ENCODE assay signal across 16 cellular contexts in genomic region chrX:1589356-1590130, GRCh38. TPM values are rescaled to one million over a fixed set of nuclear protein-coding genes. Genes with fewer than 3 reads are reported as not detected.
A peak's percentile ranks its signal among the peaks of the same experiment; 100 is the strongest.
DNase-seq lines count a peak whose midpoint lies in the region; ATAC-seq, FAIRE-seq and TF ChIP-seq lines count a peak whose summit lies in the region.
"Had no signal": no experiment of that assay in that cellular context is flagged by ENCODE, and none has a peak within 500 bp of the region (broad histone marks: within the 10 kb centered on the region; RNA-seq: fewer than 3 reads in every experiment).

No MANE protein-coding gene starts in this region.

- TF ChIP-seq CTCF in thyroid gland (IDR thresholded peaks at IDR 0.05) = no peak
- TF ChIP-seq CTCF in mucosa of descending colon (IDR thresholded peaks at IDR 0.05) = no peak

- no peaks in the 10 kb centered on the region for H3K27me3 ChIP-seq in CD8-positive, alpha-beta memory T cell (ENCODE audit: insufficient read depth, low read length, poor library complexity, severe bottlenecking)
- H3K27me3 ChIP-seq in mesendoderm (ENCODE audit: insufficient read depth, low read length, poor library complexity) (no peaks in the 10 kb centered on the region), thyroid gland (no peaks in the 10 kb centered on the region)
- H3K27me3 ChIP-seq: tibial artery had no signal

- peaks cover 0 to 23% (median 0%) of the 10 kb centered on the region in 3 donors for H3K36me3 Mint-ChIP-seq in CD8-positive, alpha-beta memory T cell
- peaks cover 15% of the 10 kb centered on the region for H3K36me3 Mint-ChIP-seq in activated CD8-positive, alpha-beta memory T cell treated with anti-CD3 and anti-CD28 coated beads, Interleukin-2, amount 10 ng/mL, durations not matched to agents 7 days and 5 days
- H3K36me3 Mint-ChIP-seq: natural killer cell had no signal

- H3K23ac ChIP-seq in mesendoderm (ENCODE audit: low read length) = no peak overlapping the region

- H3K4me1 ChIP-seq in CD8-positive, alpha-beta memory T cell (ENCODE audit: insufficient read depth, low read length) = peaks cover 23% of the 10 kb centered on the region
- no peaks in the 10 kb centered on the region for H3K4me1 ChIP-seq in mesendoderm (ENCODE audit: control insufficient read depth, low read depth, low read length)
- H3K4me1 ChIP-seq in thyroid gland = peaks cover 4 to 10% of the 10 kb centered on the region in 2 donors
- peaks cover 7% of the 10 kb centered on the region for H3K4me1 ChIP-seq in mucosa of descending colon (ENCODE audit: low read depth)

- no peak overlapping the region for H3K27ac ChIP-seq in CD8-positive, alpha-beta memory T cell (ENCODE audit: low read depth, low read length)
- H3K27ac ChIP-seq in mesendoderm (ENCODE audit: low read depth, low read length) = no peak overlapping the region
- H3K27ac ChIP-seq in thyroid gland = no peak overlapping the region
- H3K27ac ChIP-seq: tibial artery had no signal

- H2AK5ac ChIP-seq in mesendoderm (ENCODE audit: low read length) = no peak overlapping the region

- no peak overlapping the region for H3K18ac ChIP-seq in mesendoderm (ENCODE audit: low read length)

- H2BK120ac ChIP-seq in mesendoderm (ENCODE audit: low read depth, low read length) = no peak overlapping the region

- H3K4me1 Mint-ChIP-seq in CD8-positive, alpha-beta memory T cell = peaks cover 18 to 36% (median 24%) of the 10 kb centered on the region in 3 donors
- H3K4me1 Mint-ChIP-seq in activated CD8-positive, alpha-beta memory T cell treated with anti-CD3 and anti-CD28 coated beads, Interleukin-2, amount 10 ng/mL, durations not matched to agents 7 days and 5 days = peaks cover 27% of the 10 kb centered on the region

- no peak overlapping the region for H4K5ac ChIP-seq in mesendoderm (ENCODE audit: low read length)

- no peak overlapping the region for H3K9ac ChIP-seq in mesendoderm (ENCODE audit: low read length)

- DNase-seq in CD8-positive, alpha-beta memory T cell = no peak
- DNase-seq in GM19239 (ENCODE audit: insufficient read length, low spot score) = no peak
- peak; percentile 41 for DNase-seq in activated CD8-positive, alpha-beta memory T cell treated with anti-CD3 and anti-CD28 coated beads, Interleukin-2, amount 10 ng/mL, durations not matched to agents 7 days and 5 days
- DNase-seq in mesendoderm = peak; percentile 22
- DNase-seq in thyroid gland = no peak
- DNase-seq in NCI-H82 (lab: John Stamatoyannopoulos, UW) = no peak
- no peak for DNase-seq in mucosa of descending colon
- DNase-seq: dermis blood vessel endothelial cell, natural killer cell, NCI-H1105, NCI-H524, SIG-M5, tibial artery had no signal

- no peak overlapping the region for H2BK15ac ChIP-seq in mesendoderm (replicated peaks; ENCODE audit: low read depth)

- no CpG with 5 or more reads among the region's 12 CpGs for WGBS in mesendoderm (ENCODE audit: extremely low coverage, insufficient coverage, low lambda C conversion rate)
- 88 to 90% methylated on average over 12 of the region's 12 CpGs for WGBS in thyroid gland, 2 donors

- H3K79me2 ChIP-seq in mesendoderm (ENCODE audit: control insufficient read depth, insufficient read depth, low read length) = peaks cover 27% of the 10 kb centered on the region

- FAIRE-seq in GM19239 (lab: Jason Lieb, UNC) = peak; percentile 40
- FAIRE-seq: islet of Langerhans had no signal

- no peak overlapping the region for H3K4ac ChIP-seq in mesendoderm (ENCODE audit: low read depth, low read length)

- H3K79me1 ChIP-seq in mesendoderm (ENCODE audit: low read length) = peaks cover 8% of the 10 kb centered on the region

- H3K36me3 ChIP-seq in CD8-positive, alpha-beta memory T cell (ENCODE audit: insufficient read depth, low read length) = peaks cover 10% of the 10 kb centered on the region
- peaks cover 3% of the 10 kb centered on the region for H3K36me3 ChIP-seq in mesendoderm (ENCODE audit: control insufficient read depth, insufficient read depth, low read length)
- peaks cover 11% of the 10 kb centered on the region in 2 donors for H3K36me3 ChIP-seq in thyroid gland
- H3K36me3 ChIP-seq in mucosa of descending colon (ENCODE audit: low read depth) = peaks cover under 1% of the 10 kb centered on the region

- no peak overlapping the region for H2BK5ac ChIP-seq in mesendoderm (ENCODE audit: low read length)

- no peak overlapping the region for H3K56ac ChIP-seq in mesendoderm (ENCODE audit: low read length)

- H3K9me3 Mint-ChIP-seq in CD8-positive, alpha-beta memory T cell = no peaks in the 10 kb centered on the region
- H3K9me3 Mint-ChIP-seq in activated CD8-positive, alpha-beta memory T cell treated with anti-CD3 and anti-CD28 coated beads, Interleukin-2, amount 10 ng/mL, durations not matched to agents 7 days and 5 days (ENCODE audit: low read depth) = no peaks in the 10 kb centered on the region
- H3K9me3 Mint-ChIP-seq: natural killer cell had no signal

- no peak overlapping the region for H3K4me3 ChIP-seq in CD8-positive, alpha-beta memory T cell (ENCODE audit: low read length)
- no peak overlapping the region for H3K4me3 ChIP-seq in mesendoderm (ENCODE audit: low read length)
- H3K4me3 ChIP-seq in thyroid gland (replicated peaks in 1 of 3) = no peak overlapping the region
- no peak overlapping the region for H3K4me3 ChIP-seq in mucosa of descending colon
- H3K4me3 ChIP-seq: tibial artery had no signal

- H3K27me3 Mint-ChIP-seq in CD8-positive, alpha-beta memory T cell = peaks cover 0 to 3% of the 10 kb centered on the region in 2 donors
- H3K27me3 Mint-ChIP-seq in activated CD8-positive, alpha-beta memory T cell treated with anti-CD3 and anti-CD28 coated beads, Interleukin-2, amount 10 ng/mL, durations not matched to agents 7 days and 5 days = no peaks in the 10 kb centered on the region

- CTCF ChIA-PET in CD8-positive, alpha-beta memory T cell (lab: Charles Lee) = no interaction called here
- CTCF ChIA-PET in activated CD8-positive, alpha-beta memory T cell treated with anti-CD3 and anti-CD28 coated beads, Interleukin-2, amount 10 ng/mL, durations not matched to agents 7 days and 5 days (lab: Charles Lee) = no interaction called here

- peak overlapping the region in 6 of 8 donors; percentile 25 to 86 (median 63) for H3K27ac Mint-ChIP-seq in CD8-positive, alpha-beta memory T cell
- peak overlapping the region; percentile 20 for H3K27ac Mint-ChIP-seq in activated CD8-positive, alpha-beta memory T cell treated with anti-CD3 and anti-CD28 coated beads, Interleukin-2, amount 10 ng/mL, durations not matched to agents 7 days and 5 days

- H4K8ac ChIP-seq in mesendoderm (ENCODE audit: low read depth, low read length) = no peak overlapping the region

- H3K4me2 ChIP-seq in mesendoderm (ENCODE audit: low read length) = no peak overlapping the region

- peak overlapping the region in 1 of 7 donors; percentile 64 for H3K4me3 Mint-ChIP-seq in CD8-positive, alpha-beta memory T cell
- H3K4me3 Mint-ChIP-seq in activated CD8-positive, alpha-beta memory T cell treated with anti-CD3 and anti-CD28 coated beads, Interleukin-2, amount 10 ng/mL, durations not matched to agents 7 days and 5 days = no peak overlapping the region
- H3K4me3 Mint-ChIP-seq: natural killer cell had no signal

- no peaks in the 10 kb centered on the region for H3K9me3 ChIP-seq in CD8-positive, alpha-beta memory T cell (ENCODE audit: low read length)
- H3K9me3 ChIP-seq in thyroid gland = no peaks in the 10 kb centered on the region
- H3K9me3 ChIP-seq in mucosa of descending colon = no peaks in the 10 kb centered on the region
- H3K9me3 ChIP-seq: tibial artery had no signal

- TF ChIP-seq POLR2A in thyroid gland (IDR thresholded peaks at IDR 0.05) = no peak

- intact Hi-C loops in thyroid gland (cut with DNase I) (loop anchor here (10.0 kb wide), 1 partner anchor 195 kb away; the partner anchor contains the start of gene SLC25A6), mucosa of descending colon (cut with DNase I, micrococcal nuclease) (no loop called here)

- ATAC-seq in activated CD8-positive, alpha-beta memory T cell treated with anti-CD3 and anti-CD28 coated beads, Interleukin-2, amount 10 ng/mL, durations not matched to agents 7 days and 5 days = no peak
- ATAC-seq in HG03135 (IDR thresholded peaks at IDR 0.05; ENCODE audit: unreplicated experiment) = no peak
- ATAC-seq in mucosa of descending colon = no peak

- POLR2A ChIA-PET in CD8-positive, alpha-beta memory T cell (lab: Charles Lee) = no interaction called here

RNA-seq across cellular contexts. Expression of gene AKAP17A, which starts 1.9 kb away (rescaled TPM):
- total RNA-seq in CD8-positive, alpha-beta memory T cell = 10 to 100 TPM; 73.0 to 74.5 TPM
- 52.1 TPM for polyA plus RNA-seq in CD8-positive, alpha-beta memory T cell
- 10 to 100 TPM; 83.9 to 88.8 TPM for total RNA-seq in activated CD8-positive, alpha-beta memory T cell treated with anti-CD3 and anti-CD28 coated beads, Interleukin-2, amount 10 ng/mL, durations not matched to agents 7 days and 5 days
- polyA plus RNA-seq in mesendoderm (2013, experiment 1 of 2) = 23.8 TPM
- 23.8 TPM for polyA plus RNA-seq in mesendoderm (2013, experiment 2 of 2)
- total RNA-seq in thyroid gland = 10 to 100 TPM; 56.7 to 82.6 (median 63.1) TPM
- 10 to 100 TPM; 40.8 to 46.2 (median 42.3) TPM for total RNA-seq in mucosa of descending colon

RNA-seq across cellular contexts. Expression of gene ASMT, which starts 25.3 kb away (rescaled TPM):
- 1 to 10 TPM; 1.9 to 2.1 TPM for total RNA-seq in CD8-positive, alpha-beta memory T cell
- 0.40 TPM for polyA plus RNA-seq in CD8-positive, alpha-beta memory T cell
- 1 to 10 TPM; 1.2 to 5.0 TPM for total RNA-seq in activated CD8-positive, alpha-beta memory T cell treated with anti-CD3 and anti-CD28 coated beads, Interleukin-2, amount 10 ng/mL, durations not matched to agents 7 days and 5 days
- polyA plus RNA-seq in mesendoderm (2013, experiment 1 of 2) = 0.34 TPM
- 0.36 TPM for polyA plus RNA-seq in mesendoderm (2013, experiment 2 of 2)
- total RNA-seq in thyroid gland (not detected), mucosa of descending colon (under 1 TPM in 1 of 3 donors, not detected in 2; 0.35 TPM)
- total RNA-seq: dermis blood vessel endothelial cell, skeletal muscle tissue had no signal

RNA-seq across cellular contexts. Expression of gene P2RY8, which starts 52.6 kb away (rescaled TPM):
- 10 to 100 TPM; 47.1 to 50.1 TPM for total RNA-seq in CD8-positive, alpha-beta memory T cell
- polyA plus RNA-seq in CD8-positive, alpha-beta memory T cell = 302 TPM
- total RNA-seq in activated CD8-positive, alpha-beta memory T cell treated with anti-CD3 and anti-CD28 coated beads, Interleukin-2, amount 10 ng/mL, durations not matched to agents 7 days and 5 days = 100 to 1,000 TPM in 1 of 2 experiments, 10 to 100 TPM in 1; 82.4 to 109 TPM
- not detected for polyA plus RNA-seq in mesendoderm (2013, experiment 1 of 2)
- not detected for polyA plus RNA-seq in mesendoderm (2013, experiment 2 of 2)
- total RNA-seq in thyroid gland (10 to 100 TPM in 1 of 4 donors, 1 to 10 TPM in 3; 2.4 to 11.9 (median 3.0) TPM), mucosa of descending colon (1 to 10 TPM in 2 of 3 donors, under 1 TPM in 1; 0.87 to 2.0 (median 2.0) TPM)

Comparison
In these comparisons a context has a peak if more than half of its experiments do, and no peak if none do; other contexts are left out.
1. DNase-seq: peak in activated CD8-positive, alpha-beta memory T cell treated with anti-CD3 and anti-CD28 coated beads, Interleukin-2, amount 10 ng/mL, durations not matched to agents 7 days and 5 days (single experiment) and mesendoderm (single experiment); none in CD8-positive, alpha-beta memory T cell (0 of 5), GM19239 (single experiment), thyroid gland (0 of 2), NCI-H82 (single experiment) and mucosa of descending colon (0 of 3).